In genomic region chr1:234604393-234604725, GRCh38 we compare ENCODE assay signal across 1 cellular context.
TF ChIP-seq lines count a peak whose summit lies in the region.

No MANE protein-coding gene starts in this region.

TF ChIP-seq in K562, 482 proteins besides CTCF, POLR2A, EP300 and RAD21 (continued from another document):
- TF ChIP-seq MXD1 (CRISPR knock-in tag; IDR thresholded peaks at IDR 0.05; ENCODE audit: borderline replicate concordance, poor library complexity, severe bottlenecking) = no peak
- 0 out of 2 replicates have a peak, but pooled peaks have one; percentile 8 for TF ChIP-seq SMAD3 (CRISPR knock-in tag; conservative IDR thresholded peaks at IDR 0.05)
- no peak for TF ChIP-seq SMC3 (conservative IDR thresholded peaks at IDR 0.05; ENCODE audit: insufficient read depth, low read depth, low read length)
- TF ChIP-seq TEAD2 (tag; IDR thresholded peaks at IDR 0.05) = no peak
- TF ChIP-seq, protein P1, sequence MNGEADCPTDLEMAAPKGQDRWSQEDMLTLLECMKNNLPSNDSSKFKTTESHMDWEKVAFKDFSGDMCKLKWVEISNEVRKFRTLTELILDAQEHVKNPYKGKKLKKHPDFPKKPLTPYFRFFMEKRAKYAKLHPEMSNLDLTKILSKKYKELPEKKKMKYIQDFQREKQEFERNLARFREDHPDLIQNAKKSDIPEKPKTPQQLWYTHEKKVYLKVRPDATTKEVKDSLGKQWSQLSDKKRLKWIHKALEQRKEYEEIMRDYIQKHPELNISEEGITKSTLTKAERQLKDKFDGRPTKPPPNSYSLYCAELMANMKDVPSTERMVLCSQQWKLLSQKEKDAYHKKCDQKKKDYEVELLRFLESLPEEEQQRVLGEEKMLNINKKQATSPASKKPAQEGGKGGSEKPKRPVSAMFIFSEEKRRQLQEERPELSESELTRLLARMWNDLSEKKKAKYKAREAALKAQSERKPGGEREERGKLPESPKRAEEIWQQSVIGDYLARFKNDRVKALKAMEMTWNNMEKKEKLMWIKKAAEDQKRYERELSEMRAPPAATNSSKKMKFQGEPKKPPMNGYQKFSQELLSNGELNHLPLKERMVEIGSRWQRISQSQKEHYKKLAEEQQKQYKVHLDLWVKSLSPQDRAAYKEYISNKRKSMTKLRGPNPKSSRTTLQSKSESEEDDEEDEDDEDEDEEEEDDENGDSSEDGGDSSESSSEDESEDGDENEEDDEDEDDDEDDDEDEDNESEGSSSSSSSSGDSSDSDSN (IDR thresholded peaks at IDR 0.05; ENCODE audit: borderline replicate concordance in 1 of 2, low read depth in 2 of 2, low read length in 2 of 2) = no peak
- TF ChIP-seq GTF2E2 (tag; IDR thresholded peaks at IDR 0.05) = peak; percentile 36; the same call in 1 of the 2 replicates
- no peak for TF ChIP-seq SMAD4 (CRISPR knock-in tag; conservative IDR thresholded peaks at IDR 0.05)
- TF ChIP-seq ZNF408 (CRISPR knock-in tag; IDR thresholded peaks at IDR 0.05; ENCODE audit: low read depth) = no peak
- no peak for TF ChIP-seq SLC30A9 (CRISPR knock-in tag; IDR thresholded peaks at IDR 0.05)
- no peak for TF ChIP-seq NR2C2 (CRISPR knock-in tag; IDR thresholded peaks at IDR 0.05)
- TF ChIP-seq NR2C2 (tag; IDR thresholded peaks at IDR 0.05) = peak; percentile 36; the same call in 1 of the 2 replicates
- TF ChIP-seq ZNF133 (CRISPR knock-in tag; IDR thresholded peaks at IDR 0.05) = no peak
- no peak for TF ChIP-seq CAMTA2 (CRISPR knock-in tag; conservative IDR thresholded peaks at IDR 0.05)
- TF ChIP-seq ZNF239 (CRISPR knock-in tag; IDR thresholded peaks at IDR 0.05) = no peak
- no peak for TF ChIP-seq ELK3 (CRISPR knock-in tag; IDR thresholded peaks at IDR 0.05)
- TF ChIP-seq FOXK2 (conservative IDR thresholded peaks at IDR 0.05 in 1 of 2, IDR thresholded peaks at IDR 0.05 in 1 of 2; ENCODE audit: low read depth in 2 of 2) = no peak
- TF ChIP-seq MCM2 (IDR thresholded peaks at IDR 0.05; ENCODE audit: low read depth) = no peak
- TF ChIP-seq, protein P2, sequence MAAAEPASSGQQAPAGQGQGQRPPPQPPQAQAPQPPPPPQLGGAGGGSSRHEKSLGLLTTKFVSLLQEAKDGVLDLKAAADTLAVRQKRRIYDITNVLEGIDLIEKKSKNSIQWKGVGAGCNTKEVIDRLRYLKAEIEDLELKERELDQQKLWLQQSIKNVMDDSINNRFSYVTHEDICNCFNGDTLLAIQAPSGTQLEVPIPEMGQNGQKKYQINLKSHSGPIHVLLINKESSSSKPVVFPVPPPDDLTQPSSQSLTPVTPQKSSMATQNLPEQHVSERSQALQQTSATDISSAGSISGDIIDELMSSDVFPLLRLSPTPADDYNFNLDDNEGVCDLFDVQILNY (CRISPR knock-in tag; IDR thresholded peaks at IDR 0.05) = no peak
- no peak for TF ChIP-seq CBX5 (IDR thresholded peaks at IDR 0.05; ENCODE audit: borderline replicate concordance, low read depth)
- no peak for TF ChIP-seq SIN3A (IDR thresholded peaks at IDR 0.05; ENCODE audit: borderline replicate concordance in 2 of 2, control insufficient read depth in 1 of 2, low read depth in 2 of 2, low read length in 2 of 2)
- TF ChIP-seq, protein P3, sequence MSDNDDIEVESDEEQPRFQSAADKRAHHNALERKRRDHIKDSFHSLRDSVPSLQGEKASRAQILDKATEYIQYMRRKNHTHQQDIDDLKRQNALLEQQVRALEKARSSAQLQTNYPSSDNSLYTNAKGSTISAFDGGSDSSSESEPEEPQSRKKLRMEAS (CRISPR knock-in tag; IDR thresholded peaks at IDR 0.05) = no peak
- TF ChIP-seq BMI1 (IDR thresholded peaks at IDR 0.05; ENCODE audit: low read length) = no peak
- TF ChIP-seq, protein P4, sequence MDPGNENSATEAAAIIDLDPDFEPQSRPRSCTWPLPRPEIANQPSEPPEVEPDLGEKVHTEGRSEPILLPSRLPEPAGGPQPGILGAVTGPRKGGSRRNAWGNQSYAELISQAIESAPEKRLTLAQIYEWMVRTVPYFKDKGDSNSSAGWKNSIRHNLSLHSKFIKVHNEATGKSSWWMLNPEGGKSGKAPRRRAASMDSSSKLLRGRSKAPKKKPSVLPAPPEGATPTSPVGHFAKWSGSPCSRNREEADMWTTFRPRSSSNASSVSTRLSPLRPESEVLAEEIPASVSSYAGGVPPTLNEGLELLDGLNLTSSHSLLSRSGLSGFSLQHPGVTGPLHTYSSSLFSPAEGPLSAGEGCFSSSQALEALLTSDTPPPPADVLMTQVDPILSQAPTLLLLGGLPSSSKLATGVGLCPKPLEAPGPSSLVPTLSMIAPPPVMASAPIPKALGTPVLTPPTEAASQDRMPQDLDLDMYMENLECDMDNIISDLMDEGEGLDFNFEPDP (CRISPR knock-in tag; IDR thresholded peaks at IDR 0.05) = no peak
- TF ChIP-seq NR4A1 (CRISPR knock-in tag; IDR thresholded peaks at IDR 0.05) = no peak
- no peak for TF ChIP-seq NR4A1 (tag; IDR thresholded peaks at IDR 0.05)
- TF ChIP-seq, protein P5, sequence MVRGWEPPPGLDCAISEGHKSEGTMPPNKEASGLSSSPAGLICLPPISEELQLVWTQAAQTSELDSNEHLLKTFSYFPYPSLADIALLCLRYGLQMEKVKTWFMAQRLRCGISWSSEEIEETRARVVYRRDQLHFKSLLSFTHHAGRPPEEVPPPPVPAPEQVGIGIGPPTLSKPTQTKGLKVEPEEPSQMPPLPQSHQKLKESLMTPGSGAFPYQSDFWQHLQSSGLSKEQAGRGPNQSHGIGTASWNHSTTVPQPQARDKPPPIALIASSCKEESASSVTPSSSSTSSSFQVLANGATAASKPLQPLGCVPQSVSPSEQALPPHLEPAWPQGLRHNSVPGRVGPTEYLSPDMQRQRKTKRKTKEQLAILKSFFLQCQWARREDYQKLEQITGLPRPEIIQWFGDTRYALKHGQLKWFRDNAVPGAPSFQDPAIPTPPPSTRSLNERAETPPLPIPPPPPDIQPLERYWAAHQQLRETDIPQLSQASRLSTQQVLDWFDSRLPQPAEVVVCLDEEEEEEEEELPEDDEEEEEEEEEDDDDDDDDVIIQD (CRISPR knock-in tag; IDR thresholded peaks at IDR 0.05) = no peak
- TF ChIP-seq RBM15 (IDR thresholded peaks at IDR 0.05; ENCODE audit: insufficient read depth, low read length) = no peak
- TF ChIP-seq, protein P6, sequence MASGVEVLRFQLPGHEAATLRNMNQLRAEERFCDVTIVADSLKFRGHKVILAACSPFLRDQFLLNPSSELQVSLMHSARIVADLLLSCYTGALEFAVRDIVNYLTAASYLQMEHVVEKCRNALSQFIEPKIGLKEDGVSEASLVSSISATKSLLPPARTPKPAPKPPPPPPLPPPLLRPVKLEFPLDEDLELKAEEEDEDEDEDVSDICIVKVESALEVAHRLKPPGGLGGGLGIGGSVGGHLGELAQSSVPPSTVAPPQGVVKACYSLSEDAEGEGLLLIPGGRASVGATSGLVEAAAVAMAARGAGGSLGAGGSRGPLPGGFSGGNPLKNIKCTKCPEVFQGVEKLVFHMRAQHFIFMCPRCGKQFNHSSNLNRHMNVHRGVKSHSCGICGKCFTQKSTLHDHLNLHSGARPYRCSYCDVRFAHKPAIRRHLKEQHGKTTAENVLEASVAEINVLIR (CRISPR knock-in tag; IDR thresholded peaks at IDR 0.05) = no peak
- TF ChIP-seq TAF9B (IDR thresholded peaks at IDR 0.05; ENCODE audit: partially characterized antibody) = peak; percentile 12
- TF ChIP-seq GABPA (tag; conservative IDR thresholded peaks at IDR 0.05; ENCODE audit: low read depth) = 0 out of 2 replicates have a peak, but pooled peaks have one; percentile 3
- TF ChIP-seq TRIM28 (IDR thresholded peaks at IDR 0.05) = no peak
- TF ChIP-seq ZNF347 (CRISPR knock-in tag; IDR thresholded peaks at IDR 0.05; ENCODE audit: low read depth) = 0 out of 2 replicates have a peak, but pooled peaks have one; percentile 7
- TF ChIP-seq MAFF (IDR thresholded peaks at IDR 0.05; ENCODE audit: low read length) = no peak
- TF ChIP-seq, protein P7, sequence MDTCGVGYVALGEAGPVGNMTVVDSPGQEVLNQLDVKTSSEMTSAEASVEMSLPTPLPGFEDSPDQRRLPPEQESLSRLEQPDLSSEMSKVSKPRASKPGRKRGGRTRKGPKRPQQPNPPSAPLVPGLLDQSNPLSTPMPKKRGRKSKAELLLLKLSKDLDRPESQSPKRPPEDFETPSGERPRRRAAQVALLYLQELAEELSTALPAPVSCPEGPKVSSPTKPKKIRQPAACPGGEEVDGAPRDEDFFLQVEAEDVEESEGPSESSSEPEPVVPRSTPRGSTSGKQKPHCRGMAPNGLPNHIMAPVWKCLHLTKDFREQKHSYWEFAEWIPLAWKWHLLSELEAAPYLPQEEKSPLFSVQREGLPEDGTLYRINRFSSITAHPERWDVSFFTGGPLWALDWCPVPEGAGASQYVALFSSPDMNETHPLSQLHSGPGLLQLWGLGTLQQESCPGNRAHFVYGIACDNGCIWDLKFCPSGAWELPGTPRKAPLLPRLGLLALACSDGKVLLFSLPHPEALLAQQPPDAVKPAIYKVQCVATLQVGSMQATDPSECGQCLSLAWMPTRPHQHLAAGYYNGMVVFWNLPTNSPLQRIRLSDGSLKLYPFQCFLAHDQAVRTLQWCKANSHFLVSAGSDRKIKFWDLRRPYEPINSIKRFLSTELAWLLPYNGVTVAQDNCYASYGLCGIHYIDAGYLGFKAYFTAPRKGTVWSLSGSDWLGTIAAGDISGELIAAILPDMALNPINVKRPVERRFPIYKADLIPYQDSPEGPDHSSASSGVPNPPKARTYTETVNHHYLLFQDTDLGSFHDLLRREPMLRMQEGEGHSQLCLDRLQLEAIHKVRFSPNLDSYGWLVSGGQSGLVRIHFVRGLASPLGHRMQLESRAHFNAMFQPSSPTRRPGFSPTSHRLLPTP (IDR thresholded peaks at IDR 0.05; ENCODE audit: borderline replicate concordance, extremely low read depth, insufficient read length) = no peak
